1 cellular context compared by ENCODE assay signal in the genomic region with DNA sequence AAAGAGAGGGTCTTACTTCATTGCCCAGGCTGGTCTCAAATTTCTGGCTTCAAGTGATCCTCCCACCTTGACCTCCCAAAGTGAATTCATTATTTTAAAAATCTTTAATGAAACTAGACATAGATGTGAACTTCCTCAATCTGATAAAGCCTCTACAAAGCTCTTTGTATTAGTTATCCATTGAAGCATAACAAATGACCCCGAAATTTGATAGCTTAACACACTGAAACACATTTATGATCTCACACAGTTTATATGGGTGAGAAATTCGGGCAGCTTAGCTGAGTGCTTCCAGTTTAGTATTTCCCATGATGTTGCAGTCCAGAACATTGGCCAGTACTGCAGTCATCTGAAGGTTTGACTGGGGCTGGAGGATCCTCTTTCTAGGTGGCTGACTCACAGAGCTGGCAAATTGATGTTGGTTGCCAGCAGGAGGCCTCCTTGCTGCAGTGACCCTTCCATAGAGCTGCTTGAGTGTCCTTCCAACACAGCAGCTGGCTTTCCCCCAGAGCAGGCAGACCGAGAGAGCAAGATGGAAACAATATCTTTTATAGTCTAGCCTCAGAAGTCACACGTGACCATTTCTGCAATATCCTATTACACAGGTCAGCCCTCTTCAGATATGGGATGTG.
A peak's percentile ranks its signal among the peaks of the same experiment; 100 is the strongest.
TF ChIP-seq lines count a peak whose summit lies in the region.

No MANE protein-coding gene starts in this region.

TF ChIP-seq in HepG2, 621 proteins besides CTCF, POLR2A, EP300 and RAD21:
- TF ChIP-seq ASH2L (IDR thresholded peaks at IDR 0.05; ENCODE audit: insufficient read length, low read depth, low read length) (no peak), STAG1 (CRISPR knock-in tag; IDR thresholded peaks at IDR 0.05) (peak; percentile 25; the same call in 1 of the 2 replicates), FOXC1 (CRISPR knock-in tag; IDR thresholded peaks at IDR 0.05; ENCODE audit: borderline replicate concordance) (no peak)
- TF ChIP-seq, protein P1, sequence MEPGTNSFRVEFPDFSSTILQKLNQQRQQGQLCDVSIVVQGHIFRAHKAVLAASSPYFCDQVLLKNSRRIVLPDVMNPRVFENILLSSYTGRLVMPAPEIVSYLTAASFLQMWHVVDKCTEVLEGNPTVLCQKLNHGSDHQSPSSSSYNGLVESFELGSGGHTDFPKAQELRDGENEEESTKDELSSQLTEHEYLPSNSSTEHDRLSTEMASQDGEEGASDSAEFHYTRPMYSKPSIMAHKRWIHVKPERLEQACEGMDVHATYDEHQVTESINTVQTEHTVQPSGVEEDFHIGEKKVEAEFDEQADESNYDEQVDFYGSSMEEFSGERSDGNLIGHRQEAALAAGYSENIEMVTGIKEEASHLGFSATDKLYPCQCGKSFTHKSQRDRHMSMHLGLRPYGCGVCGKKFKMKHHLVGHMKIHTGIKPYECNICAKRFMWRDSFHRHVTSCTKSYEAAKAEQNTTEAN (CRISPR knock-in tag; conservative IDR thresholded peaks at IDR 0.05): no peak
